ENCODE assay signal across 8 cellular contexts in the genomic region with DNA sequence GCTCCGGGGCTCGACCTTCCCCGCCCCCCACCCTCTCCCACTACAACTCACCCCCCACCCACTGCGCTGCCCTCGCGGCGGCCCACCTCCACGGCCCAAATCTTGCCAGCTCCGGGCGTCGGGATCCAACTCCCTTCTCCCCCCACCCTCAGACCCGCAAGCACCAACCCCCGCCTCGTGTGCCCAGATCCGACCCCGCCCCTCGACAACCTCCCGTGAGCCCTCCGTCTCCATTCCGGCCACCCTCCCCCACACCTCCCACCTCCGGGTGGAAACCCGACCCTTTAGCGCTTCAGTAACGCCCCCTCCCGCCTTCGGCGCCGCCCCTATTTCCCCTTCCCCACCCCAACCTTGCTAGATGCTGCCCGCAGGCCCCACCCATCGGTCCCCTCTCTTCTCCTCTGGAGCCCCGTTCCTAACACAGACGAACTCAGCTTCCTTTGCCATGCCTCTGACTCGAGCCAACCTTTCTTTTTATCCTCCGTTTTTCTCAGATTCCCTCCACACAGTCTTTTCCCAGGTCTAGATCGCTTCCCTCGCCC. TPM values are rescaled to one million over a fixed set of nuclear protein-coding genes. Genes with fewer than 3 reads are reported as not detected.
DNase-seq lines count a peak whose midpoint lies in the region; ATAC-seq and TF ChIP-seq lines count a peak whose summit lies in the region.

No MANE protein-coding gene starts in this region.

- H3K4me1 Mint-ChIP-seq in chondrocyte (ENCODE audit: low read depth), result peaks cover 56% of the 10 kb centered on the region

- H3K27me3 ChIP-seq in layer of hippocampus (ENCODE audit: control insufficient read depth, insufficient read depth, low read length), result no peaks in the 10 kb centered on the region

- no peaks in the 10 kb centered on the region for H3K27me3 Mint-ChIP-seq in chondrocyte (ENCODE audit: low read depth)

- H3K4me3 Mint-ChIP-seq in chondrocyte (ENCODE audit: unreplicated experiment), result peak overlapping the region; percentile 90

- H3K27ac Mint-ChIP-seq in chondrocyte (ENCODE audit: unreplicated experiment), result peak overlapping the region; percentile 92

- H3K27ac ChIP-seq in layer of hippocampus (ENCODE audit: low read depth, low read length), result peak overlapping the region; percentile 85

- ATAC-seq in HG03097 (IDR thresholded peaks at IDR 0.05; ENCODE audit: low FRiP score, unreplicated experiment), result peak; percentile 29

- H3K36me3 Mint-ChIP-seq in chondrocyte (ENCODE audit: low read depth), result peaks cover 9% of the 10 kb centered on the region

- DNase-seq in NCI-H1417 (lab: John Stamatoyannopoulos, UW) (peak; percentile 71 to 80 (median 75)), NCI-H1417 treated with DMSO at 0.1 percent for 48 hours (lab: John Stamatoyannopoulos, UW) (no peak), NCI-H345 (lab: John Stamatoyannopoulos, UW) (peak; percentile 87), chondrocyte (ENCODE audit: low spot score) (peak; percentile 95)
- DNase-seq in activated CD4-positive, alpha-beta T cell treated with anti-CD3 and anti-CD28 coated beads for 24 hours (ENCODE audit: low read depth in 2 of 2), result peak; percentile 85 to 92
- DNase-seq in stimulated activated CD4-positive, alpha-beta T cell treated with anti-CD3 and anti-CD28 coated beads, Interleukin-1b, Interleukin-23, amount 100 ng/mL, for 4 hours (ENCODE audit: low read depth in 2 of 2), result peak; percentile 92 to 94

- no peaks in the 10 kb centered on the region for H3K9me3 Mint-ChIP-seq in chondrocyte (ENCODE audit: low read depth)

- no peak for TF ChIP-seq CTCF in chondrocyte (IDR thresholded peaks at IDR 0.05)

RNA-seq across cellular contexts. Expression of gene UBE2Z, which starts 0.7 kb away (rescaled TPM):
- total RNA-seq in chondrocyte, result 114 to 116 TPM (median 114 TPM) in 3 replicates

RNA-seq across cellular contexts. Expression of gene ATP5MC1, which starts 16.3 kb away (rescaled TPM):
- 39.2 to 78.0 TPM (median 39.4 TPM) in 3 replicates for total RNA-seq in chondrocyte

RNA-seq across cellular contexts. Expression of gene SNF8, which starts 35.7 kb away (rescaled TPM):
- 123 to 147 TPM (median 126 TPM) in 3 replicates for total RNA-seq in chondrocyte

RNA-seq across cellular contexts. Expression of gene GIP, which starts 59.5 kb away (rescaled TPM):
- total RNA-seq in chondrocyte, result not detected in 3 replicates
